1 cellular context compared by ENCODE assay signal in genomic region chr11:65988791-65989592, GRCh38.
TF ChIP-seq lines count a peak whose summit lies in the region.

No MANE protein-coding gene starts in this region.

TF ChIP-seq in K562, 482 proteins besides CTCF, POLR2A, EP300 and RAD21 (continued from another document and continues in another):
- TF ChIP-seq ZNF584 (CRISPR knock-in tag; IDR thresholded peaks at IDR 0.05; ENCODE audit: low read depth) (no peak), STAG1 (CRISPR knock-in tag; IDR thresholded peaks at IDR 0.05; ENCODE audit: borderline replicate concordance) (peak; percentile 99), TAF9B (IDR thresholded peaks at IDR 0.05; ENCODE audit: partially characterized antibody) (no peak), KAT7 (CRISPR knock-in tag; IDR thresholded peaks at IDR 0.05; ENCODE audit: borderline replicate concordance) (no peak), MAZ (CRISPR knock-in tag; conservative IDR thresholded peaks at IDR 0.05 in 1 of 2, IDR thresholded peaks at IDR 0.05 in 1 of 2) (peak in 1 of 2 experiments; percentile 73; a peak in 2 of 4 replicates), KLF6 (CRISPR knock-in tag; IDR thresholded peaks at IDR 0.05; ENCODE audit: borderline replicate concordance) (no peak), ZNF512 (tag; IDR thresholded peaks at IDR 0.05) (no peak), HDGF (IDR thresholded peaks at IDR 0.05) (no peak), JUN (IDR thresholded peaks at IDR 0.05; ENCODE audit: borderline replicate concordance, low read depth, low read length) (peak; percentile 23; the same call in 1 of the 2 replicates), JUN (CRISPR knock-in tag; IDR thresholded peaks at IDR 0.05; ENCODE audit: borderline replicate concordance) (no peak), RFX7 (CRISPR knock-in tag; IDR thresholded peaks at IDR 0.05) (no peak), NELFE (IDR thresholded peaks at IDR 0.05; ENCODE audit: insufficient read depth, insufficient read length) (no peak), SNAPC5 (CRISPR knock-in tag; IDR thresholded peaks at IDR 0.05) (no peak), FIP1L1 (IDR thresholded peaks at IDR 0.05; ENCODE audit: low read depth, low read length, poor library complexity, severe bottlenecking) (no peak), TARDBP (IDR thresholded peaks at IDR 0.05) (no peak), BCOR (IDR thresholded peaks at IDR 0.05) (no peak), E2F6 (IDR thresholded peaks at IDR 0.05; ENCODE audit: borderline replicate concordance in 1 of 2, extremely low read depth in 1 of 2, insufficient read depth in 1 of 2, insufficient read length in 1 of 2, low read depth in 1 of 2, low read length in 1 of 2, poor library complexity in 1 of 2, severe bottlenecking in 1 of 2) (no peak), ZC3H8 (IDR thresholded peaks at IDR 0.05) (no peak), ELK1 (CRISPR knock-in tag; IDR thresholded peaks at IDR 0.05) (no peak), FUS (optimal IDR thresholded peaks at IDR 0.05; ENCODE audit: low read depth, low read length) (no peak), MAX (CRISPR knock-in tag; IDR thresholded peaks at IDR 0.05) (no peak; the same call in 1 of the 2 replicates), ZNF778 (CRISPR knock-in tag; IDR thresholded peaks at IDR 0.05) (no peak), HLTF (IDR thresholded peaks at IDR 0.05) (no peak), ZNF41 (CRISPR knock-in tag; conservative IDR thresholded peaks at IDR 0.05) (no peak), NFYB (IDR thresholded peaks at IDR 0.05; ENCODE audit: extremely low read depth, insufficient read length) (no peak), NFIC (IDR thresholded peaks at IDR 0.05) (peak; percentile 56; the same call in 1 of the 2 replicates), PCBP2 (IDR thresholded peaks at IDR 0.05; ENCODE audit: low read depth, low read length, poor library complexity, severe bottlenecking) (no peak), CEBPZ (IDR thresholded peaks at IDR 0.05; ENCODE audit: borderline replicate concordance, low read depth, low read length) (no peak), SMAD4 (CRISPR knock-in tag; conservative IDR thresholded peaks at IDR 0.05) (no peak), CBFA2T2 (conservative IDR thresholded peaks at IDR 0.05) (no peak), ZBTB7A (IDR thresholded peaks at IDR 0.05; ENCODE audit: borderline replicate concordance, control insufficient read depth, low read depth, low read length) (no peak), NFE2 (IDR thresholded peaks at IDR 0.05; ENCODE audit: low read depth) (no peak), FOS (IDR thresholded peaks at IDR 0.05; ENCODE audit: extremely low read depth, insufficient read length) (no peak), AFF4 (CRISPR knock-in tag; IDR thresholded peaks at IDR 0.05) (0 out of 2 replicates have a peak, but pooled peaks have one; percentile 41), ILF3 (IDR thresholded peaks at IDR 0.05; ENCODE audit: borderline replicate concordance) (no peak), ZNF263 (CRISPR knock-in tag; IDR thresholded peaks at IDR 0.05; ENCODE audit: borderline replicate concordance) (peak; percentile 48; the same call in 1 of the 2 replicates), PHB (CRISPR knock-in tag; IDR thresholded peaks at IDR 0.05) (no peak), ZBTB8A (IDR thresholded peaks at IDR 0.05; ENCODE audit: partially characterized antibody) (no peak), KAT8 (IDR thresholded peaks at IDR 0.05; ENCODE audit: low read depth) (no peak), STAT5B (CRISPR knock-in tag; IDR thresholded peaks at IDR 0.05) (no peak), ZNF444 (CRISPR knock-in tag; IDR thresholded peaks at IDR 0.05) (no peak), CBX2 (IDR thresholded peaks at IDR 0.05; ENCODE audit: insufficient read depth, low read length, poor library complexity, severe bottlenecking) (no peak), FOXO4 (CRISPR knock-in tag; IDR thresholded peaks at IDR 0.05) (no peak), NR4A1 (CRISPR knock-in tag; IDR thresholded peaks at IDR 0.05) (no peak), NR4A1 (tag; IDR thresholded peaks at IDR 0.05) (no peak), NFRKB (IDR thresholded peaks at IDR 0.05; ENCODE audit: low read depth) (no peak), ZNF589 (CRISPR knock-in tag; IDR thresholded peaks at IDR 0.05; ENCODE audit: low read depth) (no peak), ZNF764 (CRISPR knock-in tag; IDR thresholded peaks at IDR 0.05; ENCODE audit: low read depth) (no peak), SMAD1 (IDR thresholded peaks at IDR 0.05; ENCODE audit: low read depth, low read length, partially characterized antibody) (no peak), ZBTB2 (IDR thresholded peaks at IDR 0.05) (no peak), RBM39 (optimal IDR thresholded peaks at IDR 0.05; ENCODE audit: low read depth, low read length) (no peak), ZFPM2 (CRISPR knock-in tag; IDR thresholded peaks at IDR 0.05) (no peak), XRCC5 (IDR thresholded peaks at IDR 0.05; ENCODE audit: low read depth, low read length) (peak; percentile 33; the same call in 1 of the 2 replicates), SMARCA5 (IDR thresholded peaks at IDR 0.05) (no peak), SOX6 (IDR thresholded peaks at IDR 0.05) (peak; percentile 32; the same call in 1 of the 2 replicates), MYC (IDR thresholded peaks at IDR 0.05; ENCODE audit: low read depth, low read length) (peak; percentile 58; the same call in 1 of the 2 replicates), MYC (CRISPR knock-in tag; IDR thresholded peaks at IDR 0.05; ENCODE audit: borderline replicate concordance, low read depth) (no peak), DNMT1 (IDR thresholded peaks at IDR 0.05) (no peak), THRAP3 (IDR thresholded peaks at IDR 0.05; ENCODE audit: borderline replicate concordance) (no peak), GTF2B (IDR thresholded peaks at IDR 0.05; ENCODE audit: extremely low read depth, insufficient read length) (no peak), TCF7 (IDR thresholded peaks at IDR 0.05; ENCODE audit: borderline replicate concordance) (no peak), TEAD1 (CRISPR knock-in tag; IDR thresholded peaks at IDR 0.05) (no peak), ZNF445 (CRISPR knock-in tag; IDR thresholded peaks at IDR 0.05; ENCODE audit: low read depth) (no peak), NBN (IDR thresholded peaks at IDR 0.05; ENCODE audit: low read depth) (0 out of 2 replicates have a peak, but pooled peaks have one; percentile 45), ZNF212 (CRISPR knock-in tag; IDR thresholded peaks at IDR 0.05) (no peak)
